ENCODE assay signal across 8 cellular contexts in the genomic region with DNA sequence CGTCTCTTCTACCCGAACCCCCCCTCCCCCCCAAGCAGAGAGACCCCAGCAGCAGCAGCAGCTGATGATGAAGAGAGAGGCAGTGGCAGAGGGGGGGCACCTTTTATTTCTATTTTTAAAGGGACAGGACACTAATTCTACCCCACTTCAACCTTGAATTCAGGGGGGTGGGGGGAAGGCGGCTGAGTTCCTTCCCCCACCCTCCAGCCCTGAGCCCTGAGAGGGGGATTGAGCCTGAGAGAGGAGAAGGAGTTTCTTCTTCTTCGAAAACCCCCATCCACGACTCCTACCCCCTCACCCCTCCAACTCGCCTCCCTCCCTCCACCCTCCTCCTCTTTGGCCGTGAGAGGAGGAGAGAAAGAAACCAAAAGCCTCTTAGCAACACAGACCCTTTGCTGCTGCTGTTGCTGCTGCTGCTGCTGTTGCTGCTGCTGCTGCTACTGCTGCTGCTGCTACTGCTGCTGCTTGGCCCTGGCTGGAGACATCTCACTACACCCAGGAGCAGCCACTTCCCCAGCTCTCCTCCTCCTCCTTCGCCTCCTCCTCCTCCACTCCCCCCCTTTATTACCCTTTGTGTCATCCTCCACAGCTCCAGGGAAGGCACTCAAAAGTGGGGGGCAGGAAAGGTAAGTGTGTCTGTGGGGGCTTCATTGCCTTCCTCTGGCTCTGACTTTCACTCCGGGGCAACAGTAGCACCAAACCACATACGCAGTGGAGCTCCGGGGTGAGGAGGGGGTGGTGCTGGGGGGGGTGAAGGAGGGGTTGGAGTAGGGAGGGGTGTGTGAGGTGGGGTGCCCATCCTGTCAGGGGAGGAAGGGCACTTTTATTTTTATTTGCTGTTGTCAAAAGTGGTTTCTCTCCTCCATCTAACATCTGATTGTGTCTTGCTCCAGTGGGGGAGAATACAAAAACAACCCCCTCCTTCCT. TPM values are rescaled to one million over a fixed set of nuclear protein-coding genes. Genes with fewer than 3 reads are reported as not detected.
DNase-seq lines count a peak whose midpoint lies in the region; ATAC-seq, FAIRE-seq and TF ChIP-seq lines count a peak whose summit lies in the region.

A gene (plus strand): TSS at position 33 of the 927 bp plus-strand sequence.

- peak within 1 kb of the TSS; percentile 96 for H3K4me3 ChIP-seq in AG04450 (ENCODE audit: low read depth, low read length)
- peak within 1 kb of the TSS; percentile 83 for H3K4me3 ChIP-seq in upper lobe of right lung

- H3K9me3 ChIP-seq in AG04450 (ENCODE audit: control insufficient read depth, insufficient read depth, low read length), result no peaks in the 10 kb centered on the region; the same call in 1 of the 2 replicates
- H3K9me3 ChIP-seq in upper lobe of right lung, result no peaks in the 10 kb centered on the region

- POLR2A ChIA-PET in AG04450 (lab: Yijun Ruan, JAX), result interaction anchor here (0.6 to 1.4 kb wide), 12 partner anchors 8 to 885 kb away, joined by 3 to 11 read pairs (median 6); no protein-coding TSS in a partner anchor

- H3K4me1 Mint-ChIP-seq in activated T-helper 2 cell treated with anti-CD3 and anti-CD28 coated beads, Interferon-gamma antibody, Interleukin-2, Interleukin-4, amounts not matched to agents 10 μg/mL and 5 μg/mL and 100 μg/mL, durations not matched to agents 14 hours and 24 hours and 36 hours (ENCODE audit: low read depth), result peaks cover 50% of the 10 kb centered on the region

- H3K4me1 ChIP-seq in upper lobe of right lung, result peaks cover 33% of the 10 kb centered on the region

- intact Hi-C loops in activated T-helper 2 cell treated with anti-CD3 and anti-CD28 coated beads, Interferon-gamma antibody, Interleukin-2, Interleukin-4, amounts not matched to agents 10 μg/mL and 5 μg/mL and 100 μg/mL, durations not matched to agents 14 hours and 24 hours and 36 hours (cut with micrococcal nuclease), result loop anchor here (2.0 to 10.0 kb wide), 6 partner anchors 179 to 1565 kb away; a partner anchor contains a TSS
- intact Hi-C loops in upper lobe of right lung (cut with DNase I), result no loop called here

- peaks cover 3% of the 10 kb centered on the region for H3K36me3 ChIP-seq in upper lobe of right lung

- FAIRE-seq in frontal cortex (lab: Jason Lieb, UNC), result no peak

- DNase-seq in AG04450 (ENCODE audit: low read depth, low spot score), result peak; percentile 13
- DNase-seq in NCI-H82 (lab: John Stamatoyannopoulos, UW), result peak; percentile 91
- peak; percentile 55 for DNase-seq in activated T-helper 2 cell treated with anti-CD3 and anti-CD28 coated beads, Interferon-gamma antibody, Interleukin-2, Interleukin-4, amounts not matched to agents 10 μg/mL and 5 μg/mL and 100 μg/mL, durations not matched to agents 14 hours and 24 hours and 36 hours (ENCODE audit: low spot score)
- DNase-seq in frontal cortex (ENCODE audit: low spot score in 2 of 2), result peak; percentile 1 to 22
- peak in 36 of 56 donors; percentile 15 to 79 (median 54) for DNase-seq in nucleus accumbens (lab: John Stamatoyannopoulos, UW)
- DNase-seq in upper lobe of right lung, result peak; percentile 71

- H3K27me3 ChIP-seq in AG04450 (ENCODE audit: control insufficient read depth, insufficient read depth, low read length), result no peaks in the 10 kb centered on the region
- H3K27me3 ChIP-seq in upper lobe of right lung, result no peaks in the 10 kb centered on the region

- no peaks in the 10 kb centered on the region for H3K9me3 Mint-ChIP-seq in activated T-helper 2 cell treated with anti-CD3 and anti-CD28 coated beads, Interferon-gamma antibody, Interleukin-2, Interleukin-4, amounts not matched to agents 10 μg/mL and 5 μg/mL and 100 μg/mL, durations not matched to agents 14 hours and 24 hours and 36 hours

- peak within 1 kb of the TSS; percentile 93 for H3K27ac Mint-ChIP-seq in activated T-helper 2 cell treated with anti-CD3 and anti-CD28 coated beads, Interferon-gamma antibody, Interleukin-2, Interleukin-4, amounts not matched to agents 10 μg/mL and 5 μg/mL and 100 μg/mL, durations not matched to agents 14 hours and 24 hours and 36 hours

- H3K27ac ChIP-seq in AG04450 (ENCODE audit: low read depth, low read length) (peak within 1 kb of the TSS; percentile 78), upper lobe of right lung (peak within 1 kb of the TSS; percentile 91)

- H3K36me3 Mint-ChIP-seq in activated T-helper 2 cell treated with anti-CD3 and anti-CD28 coated beads, Interferon-gamma antibody, Interleukin-2, Interleukin-4, amounts not matched to agents 10 μg/mL and 5 μg/mL and 100 μg/mL, durations not matched to agents 14 hours and 24 hours and 36 hours (ENCODE audit: low read depth), result no peaks in the 10 kb centered on the region

- no peak for TF ChIP-seq CTCF in AG04450 (IDR thresholded peaks at IDR 0.05; ENCODE audit: low read depth, low read length)
- TF ChIP-seq CTCF in upper lobe of right lung (IDR thresholded peaks at IDR 0.05), result no peak

- ATAC-seq in GM18505 (IDR thresholded peaks at IDR 0.05; ENCODE audit: unreplicated experiment) (peak; percentile 34), HG02973 (IDR thresholded peaks at IDR 0.05; ENCODE audit: unreplicated experiment) (peak; percentile 38), upper lobe of right lung (peak; percentile 8)

- TF ChIP-seq POLR2A in GM18505 (IDR thresholded peaks at IDR 0.05; ENCODE audit: borderline replicate concordance, extremely low read depth, insufficient read depth, insufficient read length), result peak; percentile 44

- peak within 1 kb of the TSS; percentile 100 for H3K4me3 Mint-ChIP-seq in activated T-helper 2 cell treated with anti-CD3 and anti-CD28 coated beads, Interferon-gamma antibody, Interleukin-2, Interleukin-4, amounts not matched to agents 10 μg/mL and 5 μg/mL and 100 μg/mL, durations not matched to agents 14 hours and 24 hours and 36 hours (ENCODE audit: low read depth)

- CTCF ChIA-PET in AG04450 (lab: Charles Lee), result interaction anchor here (0.6 to 2.2 kb wide), 10 partner anchors 8 to 488 kb away, joined by 3 to 17 read pairs (median 6); no protein-coding TSS in a partner anchor

- H3K27me3 Mint-ChIP-seq in activated T-helper 2 cell treated with anti-CD3 and anti-CD28 coated beads, Interferon-gamma antibody, Interleukin-2, Interleukin-4, amounts not matched to agents 10 μg/mL and 5 μg/mL and 100 μg/mL, durations not matched to agents 14 hours and 24 hours and 36 hours (ENCODE audit: low read depth), result no peaks in the 10 kb centered on the region

RNA-seq across cellular contexts. Expression of the gene that starts here (rescaled TPM):
- 31.5 and 40.4 TPM in 2 replicates for polyA plus RNA-seq in AG04450 (2011; rRNA removed)
- 158 and 184 TPM in 2 replicates for polyA minus RNA-seq in AG04450 (2011; rRNA and poly(A)+ RNA removed)
- total RNA-seq in activated T-helper 2 cell treated with anti-CD3 and anti-CD28 coated beads, Interferon-gamma antibody, Interleukin-2, Interleukin-4, amounts not matched to agents 10 μg/mL and 5 μg/mL and 100 μg/mL, durations not matched to agents 14 hours and 24 hours and 36 hours, result 25.0 and 28.0 TPM in 2 replicates
- total RNA-seq in frontal cortex, result 29.3 TPM
- 42.1 TPM for total RNA-seq in upper lobe of right lung

Comparison
In these comparisons a context has a peak if more than half of its experiments do, and no peak if none do; other contexts are left out.
1. Peak in every context shown above with its lines: DNase-seq, ATAC-seq, H3K4me3 ChIP-seq and H3K27ac ChIP-seq.
2. DNase-seq: peak in every context shown above with its lines; median percentile 91 in NCI-H82; 71 in upper lobe of right lung; 55 in activated T-helper 2 cell treated with anti-CD3 and anti-CD28 coated beads, Interferon-gamma antibody, Interleukin-2, Interleukin-4, amounts not matched to agents 10 μg/mL and 5 μg/mL and 100 μg/mL, durations not matched to agents 14 hours and 24 hours and 36 hours; 54 in nucleus accumbens; 13 in AG04450; 12 in frontal cortex.